10 cellular contexts compared by ENCODE assay signal in genomic region chr3:111763101-111763500, GRCh38.
DNase-seq lines count a peak whose midpoint lies in the region; ATAC-seq, FAIRE-seq and TF ChIP-seq lines count a peak whose summit lies in the region.
"Had no signal": no experiment of that assay in that cellular context is flagged by ENCODE, and none has a peak within 500 bp of the region (broad histone marks: within the 10 kb centered on the region; RNA-seq: fewer than 3 reads in every experiment).

No MANE protein-coding gene starts in this region.

- peak; percentile 62 for DNase-seq in RCC 7860 (ENCODE audit: low spot score)
- DNase-seq in left lung: no peak
- no peak for DNase-seq in activated CD4-positive, alpha-beta T cell treated with anti-CD3 and anti-CD28 coated beads for 48 hours
- no peak for DNase-seq in foreskin fibroblast
- DNase-seq in trophoblast cell: no peak
- DNase-seq: CD8-positive, alpha-beta T cell; NCI-H524 treated with DMSO at 0.1 percent for 48 hours had no signal

- H3K18ac ChIP-seq in trophoblast cell (ENCODE audit: low read length): no peak overlapping the region

- H2BK5ac ChIP-seq in trophoblast cell (ENCODE audit: low read depth, low read length, poor library complexity): no peak overlapping the region

- no peak overlapping the region for H2AK5ac ChIP-seq in trophoblast cell (ENCODE audit: low read length)

- H4K91ac ChIP-seq in trophoblast cell (ENCODE audit: low read depth, low read length): no peak overlapping the region

- H3K4me2 ChIP-seq in trophoblast cell (ENCODE audit: low read length): no peak overlapping the region

- no peak overlapping the region for H2BK12ac ChIP-seq in trophoblast cell (ENCODE audit: low read length)

- no peak for TF ChIP-seq CTCF in left lung (IDR thresholded peaks at IDR 0.05)
- TF ChIP-seq CTCF in foreskin fibroblast (IDR thresholded peaks at IDR 0.05; ENCODE audit: low read depth, low read length): no peak

- H3K27ac ChIP-seq in cingulate gyrus (ENCODE audit: low read depth, low read length): peak overlapping the region; percentile 60
- H3K27ac ChIP-seq in left lung: peak overlapping the region; percentile 39 to 67
- H3K27ac ChIP-seq in stomach smooth muscle (ENCODE audit: low read length): peak overlapping the region; percentile 79
- H3K27ac ChIP-seq in trophoblast cell (ENCODE audit: low read depth, low read length): no peak overlapping the region

- no peaks in the 10 kb centered on the region for H3K27me3 ChIP-seq in left lung
- no peaks in the 10 kb centered on the region for H3K27me3 ChIP-seq in stomach smooth muscle (ENCODE audit: control insufficient read depth in 1 of 2, insufficient read depth in 2 of 2, low read length in 2 of 2)
- no peaks in the 10 kb centered on the region for H3K27me3 ChIP-seq in trophoblast cell (ENCODE audit: insufficient read depth, low read length)

- H4K8ac ChIP-seq in trophoblast cell (ENCODE audit: low read depth, low read length): no peak overlapping the region

- ATAC-seq in left lung: peak; percentile 5
- no peak for ATAC-seq in HG02759 (IDR thresholded peaks at IDR 0.05; ENCODE audit: unreplicated experiment)
- ATAC-seq: CD8-positive, alpha-beta T cell had no signal

- H2BK120ac ChIP-seq in trophoblast cell (ENCODE audit: insufficient read depth, low read length, poor library complexity): no peak overlapping the region

- intact Hi-C loops in left lung (cut with DNase I): no loop called here

- H3K4me1 ChIP-seq in left lung (peaks cover 0 to 19% of the 10 kb centered on the region in 2 donors), stomach smooth muscle (ENCODE audit: control insufficient read depth, insufficient read depth, low read length) (peaks cover 38% of the 10 kb centered on the region), trophoblast cell (ENCODE audit: control insufficient read depth in 1 of 2, insufficient read depth in 2 of 2, low read length in 2 of 2) (peaks cover 4 to 15% of the 10 kb centered on the region in 2 experiments)

- H2AFZ ChIP-seq in trophoblast cell (ENCODE audit: insufficient read depth, low read length, poor library complexity): no peak overlapping the region

- H3K9me3 ChIP-seq in left lung: no peaks in the 10 kb centered on the region
- no peaks in the 10 kb centered on the region for H3K9me3 ChIP-seq in stomach smooth muscle (ENCODE audit: control insufficient read depth in 2 of 2, low read length in 2 of 2)
- no peaks in the 10 kb centered on the region for H3K9me3 ChIP-seq in trophoblast cell (ENCODE audit: insufficient read depth, low read depth, low read length)

- peaks cover 4% of the 10 kb centered on the region for H3K79me1 ChIP-seq in trophoblast cell (ENCODE audit: low read length)

- FAIRE-seq in RCC 7860 (lab: Jason Lieb, UNC): peak; percentile 76

- no peak overlapping the region for H4K12ac ChIP-seq in trophoblast cell (ENCODE audit: low read depth, low read length)

- peak overlapping the region in 1 of 2 donors; percentile 71 for H3K9ac ChIP-seq in stomach smooth muscle (ENCODE audit: low read length in 2 of 2)
- H3K9ac ChIP-seq in trophoblast cell (ENCODE audit: low read length): no peak overlapping the region

- WGBS in trophoblast cell (ENCODE audit: extremely low coverage, insufficient coverage, insufficient read length): no CpG with 5 or more reads among the region's 2 CpGs

- H3K4ac ChIP-seq in trophoblast cell (ENCODE audit: low read depth, low read length): no peak overlapping the region

- H3K36me3 ChIP-seq in left lung (no peaks in the 10 kb centered on the region), stomach smooth muscle (ENCODE audit: control insufficient read depth in 2 of 2, insufficient read depth in 2 of 2, low read length in 2 of 2) (no peaks in the 10 kb centered on the region), trophoblast cell (ENCODE audit: control insufficient read depth in 1 of 2, insufficient read depth in 2 of 2, low read length in 2 of 2) (no peaks in the 10 kb centered on the region)

- no peak overlapping the region for H3K14ac ChIP-seq in trophoblast cell (ENCODE audit: low read length)

- H3K79me2 ChIP-seq in trophoblast cell (ENCODE audit: control insufficient read depth, insufficient read depth, low read length, poor library complexity): no peaks in the 10 kb centered on the region

- no peak overlapping the region for H3K23ac ChIP-seq in trophoblast cell (ENCODE audit: low read length)

- H3K4me3 ChIP-seq in left lung: no peak overlapping the region
- peak overlapping the region in 1 of 2 donors; percentile 10 for H3K4me3 ChIP-seq in stomach smooth muscle (ENCODE audit: low read length in 2 of 2)
- H3K4me3 ChIP-seq in foreskin fibroblast (ENCODE audit: low read depth in 1 of 2, low read length in 2 of 2): no peak overlapping the region
- no peak overlapping the region for H3K4me3 ChIP-seq in trophoblast cell (ENCODE audit: low read depth, low read length)
